ENCODE assay signal across 22 cellular contexts in genomic region chr4:40910706-40911105, GRCh38.
DNase-seq lines count a peak whose midpoint lies in the region; ATAC-seq and TF ChIP-seq lines count a peak whose summit lies in the region.
"Had no signal": no experiment of that assay in that cellular context is flagged by ENCODE, and none has a peak within 500 bp of the region (broad histone marks: within the 10 kb centered on the region; RNA-seq: fewer than 3 reads in every experiment).

No MANE protein-coding gene starts in this region.

- H3K27ac ChIP-seq in ascending aorta, result peak overlapping the region; percentile 79 to 91
- H3K27ac ChIP-seq: lower lobe of right lung, SJSA1, spleen had no signal

- H3K36me3 ChIP-seq in ascending aorta, result peaks cover 0 to under 1% of the 10 kb centered on the region in 2 donors
- H3K36me3 ChIP-seq: lower lobe of right lung, SJSA1, spleen had no signal

- H3K27ac Mint-ChIP-seq in activated CD8-positive, alpha-beta T cell treated with anti-CD3 and anti-CD28 coated beads for 36 hours, result peak overlapping the region; percentile 93
- no peak overlapping the region for H3K27ac Mint-ChIP-seq in activated CD8-positive, alpha-beta T cell treated with anti-CD3 and anti-CD28 coated beads, Interleukin-2, amount 10 ng/mL, durations not matched to agents 7 days and 5 days
- H3K27ac Mint-ChIP-seq in stimulated activated naive B cell treated with anti-CD40 and anti-IgM and Interleukin-4, amounts not matched to agents 10 μg/mL and 1 μg/mL and 100 μg/mL, for 72 hours, result peak overlapping the region; percentile 42
- H3K27ac Mint-ChIP-seq: activated CD4-positive, alpha-beta T cell treated with anti-CD3 and anti-CD28 coated beads, Interleukin-2, amount 10 ng/mL, durations not matched to agents 7 days and 5 days; type B pancreatic cell had no signal

- H3K4me3 ChIP-seq in ascending aorta, result no peak overlapping the region
- H3K4me3 ChIP-seq in fibroblast of pulmonary artery (replicated peaks; ENCODE audit: low read depth, low read length), result no peak overlapping the region
- H3K4me3 ChIP-seq: K562, lower lobe of right lung, SJSA1, spleen had no signal

- no peak for DNase-seq in activated CD8-positive, alpha-beta T cell treated with anti-CD3 and anti-CD28 coated beads for 36 hours
- no peak for DNase-seq in activated CD8-positive, alpha-beta T cell treated with anti-CD3 and anti-CD28 coated beads, Interleukin-2, amount 10 ng/mL, durations not matched to agents 7 days and 5 days
- DNase-seq in ascending aorta (ENCODE audit: low spot score in 2 of 2) (no peak), fibroblast of pulmonary artery (ENCODE audit: low read depth) (peak; percentile 54), germinal center (ENCODE audit: low spot score) (no peak), HuH-7.5 (ENCODE audit: low spot score) (no peak), GF-D8 (lab: John Stamatoyannopoulos, UW) (no peak)
- DNase-seq in stimulated activated naive B cell treated with anti-CD40 and anti-IgM and Interleukin-4, amounts not matched to agents 10 μg/mL and 1 μg/mL and 100 μg/mL, for 72 hours, result no peak
- DNase-seq: activated CD4-positive, alpha-beta T cell treated with anti-CD3 and anti-CD28 coated beads, Interleukin-2, amount 10 ng/mL, durations not matched to agents 7 days and 5 days; activated T-cell treated with anti-CD3 and anti-CD28 coated beads, Interleukin-2, amount 50 U/mL, for 1 hour; CD4-positive, CD25-positive, alpha-beta regulatory T cell; DMS53; lower lobe of right lung; NCI-H1048; NCI-H2029 treated with DMSO at 0.1 percent for 48 hours; NCI-H526; OCI-M1; posterior cingulate gyrus; spleen had no signal

- TF ChIP-seq CTCF in activated CD8-positive, alpha-beta T cell treated with anti-CD3 and anti-CD28 coated beads for 36 hours (IDR thresholded peaks at IDR 0.05), result no peak
- no peak for TF ChIP-seq CTCF in ascending aorta (IDR thresholded peaks at IDR 0.05)
- no peak for TF ChIP-seq CTCF in fibroblast of pulmonary artery (IDR thresholded peaks at IDR 0.05; ENCODE audit: low read length, missing control alignments)

- H3K27me3 ChIP-seq in ascending aorta, result no peaks in the 10 kb centered on the region
- H3K27me3 ChIP-seq: SJSA1, spleen had no signal

- H3K4me3 Mint-ChIP-seq in activated CD8-positive, alpha-beta T cell treated with anti-CD3 and anti-CD28 coated beads for 36 hours, result no peak overlapping the region
- H3K4me3 Mint-ChIP-seq in activated CD8-positive, alpha-beta T cell treated with anti-CD3 and anti-CD28 coated beads, Interleukin-2, amount 10 ng/mL, durations not matched to agents 7 days and 5 days, result no peak overlapping the region
- H3K4me3 Mint-ChIP-seq in stimulated activated naive B cell treated with anti-CD40 and anti-IgM and Interleukin-4, amounts not matched to agents 10 μg/mL and 1 μg/mL and 100 μg/mL, for 72 hours, result no peak overlapping the region
- H3K4me3 Mint-ChIP-seq: activated CD4-positive, alpha-beta T cell treated with anti-CD3 and anti-CD28 coated beads, Interleukin-2, amount 10 ng/mL, durations not matched to agents 7 days and 5 days; CD4-positive, CD25-positive, alpha-beta regulatory T cell; type B pancreatic cell had no signal

- H3K4me1 Mint-ChIP-seq in activated CD8-positive, alpha-beta T cell treated with anti-CD3 and anti-CD28 coated beads for 36 hours (ENCODE audit: low read depth), result peaks cover 42% of the 10 kb centered on the region
- H3K4me1 Mint-ChIP-seq in activated CD8-positive, alpha-beta T cell treated with anti-CD3 and anti-CD28 coated beads, Interleukin-2, amount 10 ng/mL, durations not matched to agents 7 days and 5 days (ENCODE audit: low read depth), result peaks cover 14% of the 10 kb centered on the region
- H3K4me1 Mint-ChIP-seq in stimulated activated naive B cell treated with anti-CD40 and anti-IgM and Interleukin-4, amounts not matched to agents 10 μg/mL and 1 μg/mL and 100 μg/mL, for 72 hours, result peaks cover 47 to 71% of the 10 kb centered on the region in 2 donors

- CTCF ChIA-PET in activated CD8-positive, alpha-beta T cell treated with anti-CD3 and anti-CD28 coated beads for 36 hours (lab: Charles Lee), result interaction anchor here (8.1 to 10.3 kb wide), 2 partner anchors 13 kb away, joined by 64 to 148 read pairs; no protein-coding TSS in a partner anchor
- CTCF ChIA-PET in activated CD8-positive, alpha-beta T cell treated with anti-CD3 and anti-CD28 coated beads, Interleukin-2, amount 10 ng/mL, durations not matched to agents 7 days and 5 days (lab: Charles Lee), result interaction anchor here (2.1 to 9.5 kb wide), 2 partner anchors 13 to 15 kb away, joined by 9 to 110 read pairs; no protein-coding TSS in a partner anchor

- H3K36me3 Mint-ChIP-seq in activated CD8-positive, alpha-beta T cell treated with anti-CD3 and anti-CD28 coated beads for 36 hours (ENCODE audit: low read depth), result peaks cover 4% of the 10 kb centered on the region
- H3K36me3 Mint-ChIP-seq in activated CD8-positive, alpha-beta T cell treated with anti-CD3 and anti-CD28 coated beads, Interleukin-2, amount 10 ng/mL, durations not matched to agents 7 days and 5 days (ENCODE audit: low read depth), result no peaks in the 10 kb centered on the region
- peaks cover 0 to 8% of the 10 kb centered on the region in 2 donors for H3K36me3 Mint-ChIP-seq in stimulated activated naive B cell treated with anti-CD40 and anti-IgM and Interleukin-4, amounts not matched to agents 10 μg/mL and 1 μg/mL and 100 μg/mL, for 72 hours
- H3K36me3 Mint-ChIP-seq: CD4-positive, CD25-positive, alpha-beta regulatory T cell had no signal

- H3K4me1 ChIP-seq in ascending aorta, result peaks cover 19 to 35% of the 10 kb centered on the region in 2 donors

- H3K9me3 Mint-ChIP-seq in activated CD8-positive, alpha-beta T cell treated with anti-CD3 and anti-CD28 coated beads for 36 hours, result no peaks in the 10 kb centered on the region
- H3K9me3 Mint-ChIP-seq in activated CD8-positive, alpha-beta T cell treated with anti-CD3 and anti-CD28 coated beads, Interleukin-2, amount 10 ng/mL, durations not matched to agents 7 days and 5 days (ENCODE audit: insufficient read depth), result no peaks in the 10 kb centered on the region
- no peaks in the 10 kb centered on the region for H3K9me3 Mint-ChIP-seq in stimulated activated naive B cell treated with anti-CD40 and anti-IgM and Interleukin-4, amounts not matched to agents 10 μg/mL and 1 μg/mL and 100 μg/mL, for 72 hours
- H3K9me3 Mint-ChIP-seq: activated CD4-positive, alpha-beta T cell treated with anti-CD3 and anti-CD28 coated beads, Interleukin-2, amount 10 ng/mL, durations not matched to agents 7 days and 5 days; type B pancreatic cell had no signal

- H3K27me3 Mint-ChIP-seq in activated CD8-positive, alpha-beta T cell treated with anti-CD3 and anti-CD28 coated beads for 36 hours, result no peaks in the 10 kb centered on the region
- no peaks in the 10 kb centered on the region for H3K27me3 Mint-ChIP-seq in activated CD8-positive, alpha-beta T cell treated with anti-CD3 and anti-CD28 coated beads, Interleukin-2, amount 10 ng/mL, durations not matched to agents 7 days and 5 days (ENCODE audit: low read depth)
- peaks cover 0 to 5% of the 10 kb centered on the region in 2 donors for H3K27me3 Mint-ChIP-seq in stimulated activated naive B cell treated with anti-CD40 and anti-IgM and Interleukin-4, amounts not matched to agents 10 μg/mL and 1 μg/mL and 100 μg/mL, for 72 hours
- H3K27me3 Mint-ChIP-seq: activated CD4-positive, alpha-beta T cell treated with anti-CD3 and anti-CD28 coated beads, Interleukin-2, amount 10 ng/mL, durations not matched to agents 7 days and 5 days; type B pancreatic cell had no signal

- intact Hi-C loops in activated CD8-positive, alpha-beta T cell treated with anti-CD3 and anti-CD28 coated beads for 36 hours (cut with micrococcal nuclease), result no loop called here
- intact Hi-C loops in ascending aorta (cut with DNase I), result loop anchor here (10.0 kb wide), 1 partner anchor 454 kb away; no protein-coding TSS in a partner anchor

- no peaks in the 10 kb centered on the region for H3K9me3 ChIP-seq in ascending aorta
- H3K9me3 ChIP-seq: lower lobe of right lung, SJSA1, spleen had no signal

- POLR2A ChIA-PET in activated CD8-positive, alpha-beta T cell treated with anti-CD3 and anti-CD28 coated beads for 36 hours (lab: Charles Lee), result interaction anchor here (1.0 kb wide), 1 partner anchor 13 kb away, joined by 3 read pairs; no protein-coding TSS in a partner anchor
- POLR2A ChIA-PET in activated CD8-positive, alpha-beta T cell treated with anti-CD3 and anti-CD28 coated beads, Interleukin-2, amount 10 ng/mL, durations not matched to agents 7 days and 5 days (lab: Charles Lee), result no interaction called here

- ATAC-seq in activated CD8-positive, alpha-beta T cell treated with anti-CD3 and anti-CD28 coated beads for 36 hours, result no peak
- ATAC-seq in activated CD8-positive, alpha-beta T cell treated with anti-CD3 and anti-CD28 coated beads, Interleukin-2, amount 10 ng/mL, durations not matched to agents 7 days and 5 days, result no peak
- no peak for ATAC-seq in stimulated activated naive B cell treated with anti-CD40 and anti-IgM and Interleukin-4, amounts not matched to agents 10 μg/mL and 1 μg/mL and 100 μg/mL, for 72 hours (replicated peaks)
- ATAC-seq: K562, lower lobe of right lung had no signal
